ENCODE assay signal across 22 cellular contexts in the genomic region with DNA sequence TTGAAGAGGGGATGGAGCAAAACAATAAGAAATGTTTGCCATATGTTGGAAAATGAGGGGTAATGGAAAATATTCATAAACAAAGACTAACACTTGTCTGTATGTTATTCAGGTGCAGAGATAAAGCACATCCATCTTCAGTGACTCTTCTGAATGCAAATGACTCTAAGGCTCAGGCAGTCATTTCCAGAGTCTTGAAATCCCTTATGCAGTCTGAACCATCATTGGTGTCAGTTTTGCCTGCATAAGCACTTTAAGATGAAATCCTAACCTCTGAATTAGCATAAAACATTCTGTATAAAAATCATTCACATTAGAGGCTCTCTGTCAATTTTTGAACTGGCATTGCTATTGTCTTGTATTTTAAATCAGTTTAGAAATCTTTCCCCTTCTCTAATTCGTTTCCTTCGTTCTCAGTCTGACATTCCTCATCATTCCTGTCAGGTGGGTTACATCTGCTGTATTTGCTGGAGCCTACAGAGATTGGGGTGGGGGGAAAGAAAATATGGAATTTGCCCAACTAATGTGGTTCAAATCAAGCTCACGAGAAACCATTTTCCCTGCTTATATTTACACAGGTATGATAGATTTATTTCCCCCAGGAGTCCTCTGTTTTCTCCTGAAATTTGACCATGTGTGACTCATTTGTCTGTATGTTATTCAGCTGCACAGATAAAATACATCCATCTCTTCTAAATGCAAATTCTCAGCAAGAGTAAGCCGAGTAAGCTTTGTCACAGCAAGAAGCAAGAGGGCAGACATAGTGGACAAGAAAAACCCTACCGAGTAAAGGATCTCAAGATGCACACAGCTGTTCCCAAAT.
"Had no signal": no experiment of that assay in that cellular context is flagged by ENCODE, and none has a peak within 500 bp of the region (broad histone marks: within the 10 kb centered on the region; RNA-seq: fewer than 3 reads in every experiment).

No MANE protein-coding gene starts in this region.

- H3K4me1 Mint-ChIP-seq: activated naive CD8-positive, alpha-beta T cell treated with anti-CD3 and anti-CD28 coated beads, Interleukin-2, amount 10 ng/mL, durations not matched to agents 7 days and 5 days had no signal

- ATAC-seq: body of pancreas, gastroesophageal sphincter, heart left ventricle, left lobe of liver had no signal

- H3K4me3 ChIP-seq: body of pancreas, esophagus muscularis mucosa, gastroesophageal sphincter, heart left ventricle, suprapubic skin, transverse colon, uterus had no signal

- H3K27ac ChIP-seq: body of pancreas, esophagus muscularis mucosa, gastroesophageal sphincter, heart left ventricle, suprapubic skin, transverse colon, uterus had no signal

- H3K27me3 Mint-ChIP-seq: progenitor cell of endocrine pancreas had no signal

- DNase-seq: activated CD4-positive, alpha-beta memory T cell treated with anti-CD3 and anti-CD28 coated beads for 36 hours; activated gamma-delta T cell treated with Interleukin-2 at 50 U/mL for 16 hours; activated naive CD8-positive, alpha-beta T cell treated with anti-CD3 and anti-CD28 coated beads, Interleukin-2, amount 10 ng/mL, durations not matched to agents 7 days and 5 days; activated T-cell treated with anti-CD3 and anti-CD28 coated beads, Interleukin-2, amount 50 U/mL, for 48 hours; body of pancreas; dermis blood vessel endothelial cell; effector memory CD4-positive, alpha-beta T cell; heart left ventricle; kidney; midbrain; stimulated activated CD4-positive, alpha-beta T cell treated with anti-CD3 and anti-CD28 coated beads, Interleukin-12 subunit alpha, Interleukin-12 subunit beta, amount 100 ng/mL, for 4 hours; stimulated activated CD4-positive, alpha-beta T cell treated with anti-CD3 and anti-CD28 coated beads, Interleukin-1b, Interleukin-23, amount 100 ng/mL, for 48 hours; stimulated activated CD8-positive, alpha-beta memory T cell treated with anti-CD3 and anti-CD28 coated beads, Interleukin-4, amount 100 ng/mL, for 48 hours; stimulated activated naive CD4-positive, alpha-beta T cell treated with Interleukin-2 at 50 U/mL for 16 hours; transverse colon; uterus had no signal

- H3K9me3 ChIP-seq: body of pancreas, esophagus muscularis mucosa, gastroesophageal sphincter, heart left ventricle, suprapubic skin, transverse colon, uterus had no signal

- H3K36me3 ChIP-seq: esophagus muscularis mucosa, gastroesophageal sphincter, heart left ventricle, suprapubic skin, transverse colon, uterus had no signal

- H3K27ac Mint-ChIP-seq: activated CD4-positive, alpha-beta memory T cell treated with anti-CD3 and anti-CD28 coated beads for 36 hours; activated naive CD8-positive, alpha-beta T cell treated with anti-CD3 and anti-CD28 coated beads, Interleukin-2, amount 10 ng/mL, durations not matched to agents 7 days and 5 days; progenitor cell of endocrine pancreas had no signal

- H3K36me3 Mint-ChIP-seq: activated CD4-positive, alpha-beta memory T cell treated with anti-CD3 and anti-CD28 coated beads for 36 hours; activated naive CD8-positive, alpha-beta T cell treated with anti-CD3 and anti-CD28 coated beads, Interleukin-2, amount 10 ng/mL, durations not matched to agents 7 days and 5 days had no signal

- H3K4me3 Mint-ChIP-seq: activated CD4-positive, alpha-beta memory T cell treated with anti-CD3 and anti-CD28 coated beads for 36 hours; activated naive CD8-positive, alpha-beta T cell treated with anti-CD3 and anti-CD28 coated beads, Interleukin-2, amount 10 ng/mL, durations not matched to agents 7 days and 5 days; neural crest cell had no signal

- H3K4me1 ChIP-seq: body of pancreas, esophagus muscularis mucosa, gastroesophageal sphincter, heart left ventricle, suprapubic skin, transverse colon, uterus had no signal

- H3K9me3 Mint-ChIP-seq: activated CD4-positive, alpha-beta memory T cell treated with anti-CD3 and anti-CD28 coated beads for 36 hours; activated naive CD8-positive, alpha-beta T cell treated with anti-CD3 and anti-CD28 coated beads, Interleukin-2, amount 10 ng/mL, durations not matched to agents 7 days and 5 days had no signal
